ENCODE assay signal across 1 cellular context in the genomic region with DNA sequence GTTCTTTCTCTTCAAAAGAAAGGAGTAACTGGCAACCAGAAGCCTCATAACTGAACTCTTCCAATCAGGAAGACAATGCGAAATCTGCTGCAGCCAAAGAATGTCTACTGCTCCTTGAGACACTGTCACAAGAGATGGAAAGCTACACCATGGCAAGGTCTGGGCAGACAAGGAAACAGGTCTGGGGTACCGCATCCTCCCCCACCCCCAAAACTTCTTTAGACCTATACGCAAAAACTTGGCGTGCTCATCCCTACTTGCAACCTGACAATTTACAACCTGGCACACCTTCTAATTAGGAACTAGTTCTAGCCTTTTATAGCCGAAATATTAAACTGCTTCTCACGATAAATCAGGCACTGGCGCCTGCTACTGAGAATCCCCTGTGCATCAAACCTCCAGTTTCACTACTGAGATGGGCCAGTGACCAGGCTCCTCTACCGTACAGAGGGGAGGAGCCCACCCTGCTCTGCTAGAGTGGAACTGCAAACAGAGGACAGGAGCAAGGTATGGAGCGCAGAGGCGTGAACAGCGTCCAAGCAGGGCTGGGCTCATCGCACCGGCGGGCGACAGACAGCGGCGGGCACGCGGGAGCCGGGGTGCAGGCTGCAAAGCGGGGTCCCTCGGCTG.
TF ChIP-seq lines count a peak whose summit lies in the region.

No MANE protein-coding gene starts in this region.

TF ChIP-seq in HCT116, 20 proteins besides CTCF, POLR2A, EP300 and RAD21:
- TF ChIP-seq EZH2 (IDR thresholded peaks at IDR 0.05) (no peak), EGR1 (IDR thresholded peaks at IDR 0.05; ENCODE audit: low read depth) (no peak), JUND (IDR thresholded peaks at IDR 0.05) (no peak), FOSL1 (IDR thresholded peaks at IDR 0.05; ENCODE audit: low read depth) (no peak), SIN3A (IDR thresholded peaks at IDR 0.05; ENCODE audit: low read depth) (no peak), REST (IDR thresholded peaks at IDR 0.05; ENCODE audit: low read depth) (no peak), CBX3 (IDR thresholded peaks at IDR 0.05; ENCODE audit: low read depth) (no peak), SRF (IDR thresholded peaks at IDR 0.05; ENCODE audit: low read depth) (no peak), TCF7L2 (IDR thresholded peaks at IDR 0.05; ENCODE audit: borderline replicate concordance, extremely low read depth, insufficient read depth, insufficient read length) (no peak), CEBPB (IDR thresholded peaks at IDR 0.05; ENCODE audit: low read depth) (no peak), POLR2AphosphoS5 (IDR thresholded peaks at IDR 0.05; ENCODE audit: low read depth, low read length) (no peak), EZH2phosphoT487 (IDR thresholded peaks at IDR 0.05; ENCODE audit: borderline replicate concordance) (no peak), YY1 (IDR thresholded peaks at IDR 0.05; ENCODE audit: extremely low read depth, insufficient replicate concordance, low read depth, low read length) (no peak), ZNF274 (IDR thresholded peaks at IDR 0.05; ENCODE audit: low read depth, low read length) (no peak), SP1 (IDR thresholded peaks at IDR 0.05; ENCODE audit: low read depth) (no peak), ZFX (IDR thresholded peaks at IDR 0.05) (no peak), ELF1 (IDR thresholded peaks at IDR 0.05; ENCODE audit: borderline replicate concordance, low read depth) (no peak)
- TF ChIP-seq, protein P1, sequence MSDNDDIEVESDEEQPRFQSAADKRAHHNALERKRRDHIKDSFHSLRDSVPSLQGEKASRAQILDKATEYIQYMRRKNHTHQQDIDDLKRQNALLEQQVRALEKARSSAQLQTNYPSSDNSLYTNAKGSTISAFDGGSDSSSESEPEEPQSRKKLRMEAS (IDR thresholded peaks at IDR 0.05): no peak
- TF ChIP-seq, protein P2, sequence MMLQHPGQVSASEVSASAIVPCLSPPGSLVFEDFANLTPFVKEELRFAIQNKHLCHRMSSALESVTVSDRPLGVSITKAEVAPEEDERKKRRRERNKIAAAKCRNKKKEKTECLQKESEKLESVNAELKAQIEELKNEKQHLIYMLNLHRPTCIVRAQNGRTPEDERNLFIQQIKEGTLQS (IDR thresholded peaks at IDR 0.05): no peak
- TF ChIP-seq, protein P3, sequence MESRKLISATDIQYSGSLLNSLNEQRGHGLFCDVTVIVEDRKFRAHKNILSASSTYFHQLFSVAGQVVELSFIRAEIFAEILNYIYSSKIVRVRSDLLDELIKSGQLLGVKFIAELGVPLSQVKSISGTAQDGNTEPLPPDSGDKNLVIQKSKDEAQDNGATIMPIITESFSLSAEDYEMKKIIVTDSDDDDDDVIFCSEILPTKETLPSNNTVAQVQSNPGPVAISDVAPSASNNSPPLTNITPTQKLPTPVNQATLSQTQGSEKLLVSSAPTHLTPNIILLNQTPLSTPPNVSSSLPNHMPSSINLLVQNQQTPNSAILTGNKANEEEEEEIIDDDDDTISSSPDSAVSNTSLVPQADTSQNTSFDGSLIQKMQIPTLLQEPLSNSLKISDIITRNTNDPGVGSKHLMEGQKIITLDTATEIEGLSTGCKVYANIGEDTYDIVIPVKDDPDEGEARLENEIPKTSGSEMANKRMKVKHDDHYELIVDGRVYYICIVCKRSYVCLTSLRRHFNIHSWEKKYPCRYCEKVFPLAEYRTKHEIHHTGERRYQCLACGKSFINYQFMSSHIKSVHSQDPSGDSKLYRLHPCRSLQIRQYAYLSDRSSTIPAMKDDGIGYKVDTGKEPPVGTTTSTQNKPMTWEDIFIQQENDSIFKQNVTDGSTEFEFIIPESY (IDR thresholded peaks at IDR 0.05; ENCODE audit: extremely low read depth, insufficient replicate concordance, low read length): no peak
TF ChIP-seq in HCT116: peak in this region for 0.
